Comparison of ENCODE assay signal across 8 cellular contexts in the genomic region with DNA sequence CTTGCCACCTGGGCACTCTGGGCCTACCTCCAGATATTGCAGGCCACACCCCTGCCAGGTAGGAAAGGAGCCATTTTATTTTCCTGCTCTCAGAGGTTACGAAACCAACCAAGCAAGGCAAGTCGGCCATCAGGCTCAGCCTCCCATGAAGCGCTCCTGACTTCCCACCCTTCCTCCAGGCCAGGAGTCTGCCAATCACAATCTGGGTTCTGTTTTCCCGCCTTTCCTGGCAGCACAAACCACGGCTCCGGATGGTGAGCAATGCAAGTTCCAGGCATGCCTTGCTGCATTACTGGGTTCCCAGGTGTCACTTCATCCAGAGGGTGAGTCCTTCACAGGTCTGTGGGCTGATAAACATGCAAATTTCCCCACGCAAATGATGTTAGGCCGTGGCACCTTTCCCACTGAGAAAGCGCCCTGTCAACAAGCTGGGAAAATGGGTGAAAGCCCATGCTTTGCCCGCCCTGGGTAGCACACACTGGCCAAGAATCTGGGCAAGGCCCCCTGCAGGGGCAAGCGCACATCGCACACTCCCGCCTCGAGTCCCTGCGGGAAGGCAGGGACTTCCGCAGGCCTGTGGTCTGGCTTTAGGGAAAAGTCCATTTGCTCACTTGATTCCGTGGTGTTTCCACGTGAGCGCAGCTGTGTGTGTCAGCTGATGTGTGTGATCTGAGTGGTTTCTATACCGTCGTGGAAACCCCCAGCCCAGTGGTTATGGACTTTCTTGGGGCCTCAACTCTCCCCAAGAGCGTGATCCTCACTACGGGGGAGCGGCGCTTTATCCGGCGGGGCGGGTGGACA.
DNase-seq lines count a peak whose midpoint lies in the region; ATAC-seq and TF ChIP-seq lines count a peak whose summit lies in the region.

No MANE protein-coding gene starts in this region.

- TF ChIP-seq CTCF in heart right ventricle (IDR thresholded peaks at IDR 0.05) (peak in 1 of 9 donors; percentile 8), body of pancreas (IDR thresholded peaks at IDR 0.05) (peak in 5 of 7 experiments; percentile 15 to 51 (median 47)), right lobe of liver (IDR thresholded peaks at IDR 0.05) (peak in 3 of 4 donors; percentile 30 to 45 (median 33)), upper lobe of left lung (IDR thresholded peaks at IDR 0.05) (peak in 3 of 6 experiments; percentile 32 to 58 (median 45))

- DNase-seq in heart right ventricle (no peak), Right ventricle myocardium superior (no peak), body of pancreas (peak; percentile 77 to 87 (median 86)), right lobe of liver (peak; percentile 72 to 90 (median 84)), upper lobe of left lung (peak; percentile 81), NCI-H1092 (lab: John Stamatoyannopoulos, UW) (no peak), NOMO-1 treated with DMSO at 0.1 percent for 48 hours (lab: John Stamatoyannopoulos, UW; ENCODE audit: unreplicated experiment) (no peak)

- ATAC-seq in heart right ventricle: no peak
- no peak for ATAC-seq in Right ventricle myocardium superior (ENCODE audit: poor library complexity)
- ATAC-seq in body of pancreas: peak; percentile 72
- ATAC-seq in right lobe of liver: peak; percentile 51 to 67 (median 56)
- peak in 1 of 2 donors; percentile 41 for ATAC-seq in upper lobe of left lung (ENCODE audit: low FRiP score in 2 of 2)
- ATAC-seq in HG03439 (IDR thresholded peaks at IDR 0.05; ENCODE audit: unreplicated experiment): no peak

- H3K4me1 ChIP-seq in heart right ventricle: peaks cover 16 to 68% (median 59%) of the 10 kb centered on the region in 9 donors
- H3K4me1 ChIP-seq in body of pancreas: peaks cover 64% of the 10 kb centered on the region
- H3K4me1 ChIP-seq in right lobe of liver: peaks cover 0 to 69% (median 30%) of the 10 kb centered on the region in 4 donors
- H3K4me1 ChIP-seq in upper lobe of left lung: peaks cover 53 to 86% (median 65%) of the 10 kb centered on the region in 4 donors

- intact Hi-C loops in heart right ventricle (cut with DNase I): loop anchor here in 5 of 10 donors (2.0 to 5.0 kb wide), 3 partner anchors 45 to 65 kb away; partner anchors contain the start of gene AMOTL2 (in 2 of the 5)
- intact Hi-C loops in Right ventricle myocardium superior (cut with DNase I): no loop called here
- intact Hi-C loops in body of pancreas (cut with DNase I): no loop called here
- intact Hi-C loops in right lobe of liver (cut with DNase I): loop anchor here in 1 of 2 donors (5.0 kb wide), 1 partner anchor 55 kb away; no protein-coding TSS in a partner anchor

- TF ChIP-seq POLR2A in body of pancreas (IDR thresholded peaks at IDR 0.05) (peak in 2 of 3 donors; percentile 50 to 52), right lobe of liver (IDR thresholded peaks at IDR 0.05) (peak; percentile 45), upper lobe of left lung (IDR thresholded peaks at IDR 0.05) (no peak)

- H3K9me3 ChIP-seq in heart right ventricle: no peaks in the 10 kb centered on the region
- no peaks in the 10 kb centered on the region for H3K9me3 ChIP-seq in body of pancreas
- H3K9me3 ChIP-seq in right lobe of liver: no peaks in the 10 kb centered on the region
- H3K9me3 ChIP-seq in upper lobe of left lung: no peaks in the 10 kb centered on the region

- peak in 1 of 4 donors; percentile 13 for TF ChIP-seq EP300 in upper lobe of left lung (IDR thresholded peaks at IDR 0.05)

- H3K27me3 ChIP-seq in heart right ventricle: peaks cover 0 to 28% (median 0%) of the 10 kb centered on the region in 7 donors
- no peaks in the 10 kb centered on the region for H3K27me3 ChIP-seq in body of pancreas
- H3K27me3 ChIP-seq in right lobe of liver: no peaks in the 10 kb centered on the region
- H3K27me3 ChIP-seq in upper lobe of left lung: no peaks in the 10 kb centered on the region

- 75 to 77% methylated on average over 28 of the region's 28 CpGs for WGBS in heart right ventricle, 2 donors
- WGBS in body of pancreas, 2 donors: 52 to 58% methylated on average over 14 to 28 of the region's 28 CpGs
- 39% methylated on average over 15 of the region's 28 CpGs for WGBS in right lobe of liver (ENCODE audit: insufficient coverage, low coverage, low lambda C conversion rate, missing lambda C conversion rate)
- WGBS in upper lobe of left lung, 2 donors: 70 to 77% methylated on average over 25 to 28 of the region's 28 CpGs

- H3K27ac ChIP-seq in heart right ventricle (peak overlapping the region in 9 of 10 donors; percentile 85 to 97 (median 92)), body of pancreas (peak overlapping the region; percentile 84 to 94 (median 88)), right lobe of liver (peak overlapping the region; percentile 73 to 92 (median 82)), upper lobe of left lung (peak overlapping the region; percentile 89 to 98 (median 92))

- H3K36me3 ChIP-seq in heart right ventricle (no peaks in the 10 kb centered on the region), body of pancreas (replicated peaks in 1 of 2; ENCODE audit: insufficient read depth in 1 of 2, low read depth in 2 of 2) (no peaks in the 10 kb centered on the region), right lobe of liver (no peaks in the 10 kb centered on the region), upper lobe of left lung (no peaks in the 10 kb centered on the region)

- peak overlapping the region in 6 of 10 donors; percentile 51 to 62 (median 58) for H3K4me3 ChIP-seq in heart right ventricle
- no peak overlapping the region for H3K4me3 ChIP-seq in body of pancreas
- peak overlapping the region; percentile 51 to 66 (median 65) for H3K4me3 ChIP-seq in right lobe of liver
- H3K4me3 ChIP-seq in upper lobe of left lung: peak overlapping the region in 3 of 4 donors; percentile 31 to 55 (median 52)

Comparison
In these comparisons a context has a peak if more than half of its experiments do, and no peak if none do; other contexts are left out.
1. ATAC-seq: peak in body of pancreas (single experiment) and right lobe of liver (4 of 4); none in heart right ventricle (0 of 8), Right ventricle myocardium superior (single experiment) and HG03439 (single experiment).
2. DNase-seq: peak in body of pancreas (4 of 4), right lobe of liver (3 of 3) and upper lobe of left lung (2 of 2); none in heart right ventricle (0 of 2), Right ventricle myocardium superior (single experiment), NCI-H1092 (single experiment) and NOMO-1 treated with DMSO at 0.1 percent for 48 hours (single experiment).
3. H3K4me3 ChIP-seq: peak in heart right ventricle (6 of 10), right lobe of liver (3 of 3) and upper lobe of left lung (3 of 4); none in body of pancreas (0 of 2).
4. POLR2A ChIP-seq: peak in body of pancreas (2 of 3) and right lobe of liver (single experiment); none in upper lobe of left lung (0 of 4).
5. Peak in every context shown above with its lines, with median percentiles within 50 percentile points of each other: H3K27ac ChIP-seq.